In genomic region chr3:29718661-29719065, GRCh38 we compare ENCODE assay signal across 19 cellular contexts.
DNase-seq lines count a peak whose midpoint lies in the region; ATAC-seq and TF ChIP-seq lines count a peak whose summit lies in the region.
"Had no signal": no experiment of that assay in that cellular context is flagged by ENCODE, and none has a peak within 500 bp of the region (broad histone marks: within the 10 kb centered on the region; RNA-seq: fewer than 3 reads in every experiment).

No MANE protein-coding gene starts in this region.

- no peak overlapping the region for H3K14ac ChIP-seq in trophoblast cell (ENCODE audit: low read length)

- H3K27ac ChIP-seq in GM23248 (no peak overlapping the region), Panc1 (ENCODE audit: low read length) (peak overlapping the region; percentile 51; the same call in 1 of the 2 replicates), trophoblast cell (ENCODE audit: low read depth, low read length) (no peak overlapping the region)
- H3K27ac ChIP-seq: gastrocnemius medialis, psoas muscle, SK-N-MC had no signal

- DNase-seq in GM23248 (peak; percentile 17), Panc1 (ENCODE audit: low read depth, low spot score) (no peak), fibroblast of villous mesenchyme (ENCODE audit: low read depth) (peak; percentile 12), trophoblast cell (peak; percentile 57 to 71), RKO (ENCODE audit: low spot score) (no peak), NCI-H446 (lab: John Stamatoyannopoulos, UW) (no peak)
- DNase-seq: activated CD4-positive, alpha-beta T cell treated with anti-CD3 and anti-CD28 coated beads, Interleukin-2, amount 10 ng/mL, durations not matched to agents 24 days and 14 days; activated gamma-delta T cell treated with Interleukin-2 at 50 U/mL for 16 hours; COR-L47; EL; gastrocnemius medialis; NCI-H2029; NCI-H524; nephron progenitor cell; psoas muscle; stimulated activated naive CD8-positive, alpha-beta T cell treated with anti-CD3 and anti-CD28 coated beads, Interleukin-15, amount 100 ng/mL, for 72 hours had no signal

- H3K79me2 ChIP-seq in GM23248 (ENCODE audit: insufficient read depth) (peaks cover 23% of the 10 kb centered on the region; the same call in 1 of the 2 replicates), trophoblast cell (ENCODE audit: control insufficient read depth, insufficient read depth, low read length, poor library complexity) (no peaks in the 10 kb centered on the region)

- H3K4me2 ChIP-seq in GM23248 (ENCODE audit: unreplicated experiment) (no peak overlapping the region), trophoblast cell (ENCODE audit: low read length) (no peak overlapping the region)

- no peaks in the 10 kb centered on the region for H3F3A ChIP-seq in GM23248 (ENCODE audit: insufficient read depth)

- no peak overlapping the region for H3K4ac ChIP-seq in trophoblast cell (ENCODE audit: low read depth, low read length)

- H3K23ac ChIP-seq in trophoblast cell (ENCODE audit: low read length): no peak overlapping the region

- H4K8ac ChIP-seq in trophoblast cell (ENCODE audit: low read depth, low read length): no peak overlapping the region

- in situ Hi-C loops in GM23248 (cut with MboI) (no loop called here), Panc1 (cut with HindIII; ENCODE audit: low pct_unique_long_range_greater_than_20kb, low sequenced_read_pairs) (no loop called here)

- H2BK12ac ChIP-seq in trophoblast cell (ENCODE audit: low read length): no peak overlapping the region

- no peak overlapping the region for H2BK5ac ChIP-seq in trophoblast cell (ENCODE audit: low read depth, low read length, poor library complexity)

- no peak overlapping the region for H4K91ac ChIP-seq in trophoblast cell (ENCODE audit: low read depth, low read length)

- no peaks in the 10 kb centered on the region for H3K79me1 ChIP-seq in trophoblast cell (ENCODE audit: low read length)

- H2AK5ac ChIP-seq in trophoblast cell (ENCODE audit: low read length): no peak overlapping the region

- no peak for TF ChIP-seq CTCF in Panc1 (IDR thresholded peaks at IDR 0.05)
- no peak for TF ChIP-seq CTCF in fibroblast of villous mesenchyme (IDR thresholded peaks at IDR 0.05; ENCODE audit: insufficient read depth, low read depth, low read length)

- no peaks in the 10 kb centered on the region for H4K20me1 ChIP-seq in GM23248 (ENCODE audit: insufficient read depth)

- no peak overlapping the region for H2AFZ ChIP-seq in GM23248
- H2AFZ ChIP-seq in trophoblast cell (ENCODE audit: insufficient read depth, low read length, poor library complexity): no peak overlapping the region

- POLR2A ChIA-PET in Panc1 (lab: Charles Lee): no interaction called here

- H3K27me3 ChIP-seq in GM23248 (replicated peaks; ENCODE audit: insufficient read depth) (no peaks in the 10 kb centered on the region), Panc1 (ENCODE audit: control insufficient read depth, insufficient read depth, low read length) (no peaks in the 10 kb centered on the region), trophoblast cell (ENCODE audit: insufficient read depth, low read length) (no peaks in the 10 kb centered on the region)
- H3K27me3 ChIP-seq: gastrocnemius medialis had no signal

- no peaks in the 10 kb centered on the region for H3K9me2 ChIP-seq in GM23248 (ENCODE audit: insufficient read depth)

- H3K36me3 ChIP-seq in GM23248 (ENCODE audit: low read depth) (no peaks in the 10 kb centered on the region), Panc1 (ENCODE audit: control insufficient read depth, insufficient read depth, low read length) (no peaks in the 10 kb centered on the region), trophoblast cell (ENCODE audit: control insufficient read depth in 1 of 2, insufficient read depth in 2 of 2, low read length in 2 of 2) (no peaks in the 10 kb centered on the region)
- H3K36me3 ChIP-seq: gastrocnemius medialis had no signal

- ATAC-seq in Panc1 (peak; percentile 78), GM18867 (IDR thresholded peaks at IDR 0.05; ENCODE audit: unreplicated experiment) (no peak), HG03139 (IDR thresholded peaks at IDR 0.05; ENCODE audit: unreplicated experiment) (no peak)
- ATAC-seq: gastrocnemius medialis; stimulated activated naive CD8-positive, alpha-beta T cell treated with anti-CD3 and anti-CD28 coated beads, Interleukin-15, amount 100 ng/mL, for 72 hours had no signal

- no peak overlapping the region for H3K4me3 ChIP-seq in GM23248
- H3K4me3 ChIP-seq in Panc1 (ENCODE audit: low read depth in 2 of 2, low read length in 2 of 2): no peak overlapping the region
- no peak overlapping the region for H3K4me3 ChIP-seq in fibroblast of villous mesenchyme (ENCODE audit: low read depth, low read length)
- no peak overlapping the region for H3K4me3 ChIP-seq in trophoblast cell (ENCODE audit: low read depth, low read length)
- H3K4me3 ChIP-seq: gastrocnemius medialis, psoas muscle, SK-N-MC had no signal

- CTCF ChIA-PET in Panc1 (lab: Charles Lee): no interaction called here

- WGBS in GM23248 (ENCODE audit: low coverage in 1 of 2, low lambda C conversion rate in 2 of 2, missing lambda C conversion rate in 2 of 2), 2 experiments: 69 to 73% methylated on average over 3 of the region's 3 CpGs
- whole genome bisulfite sequencing in trophoblast cell (ENCODE audit: extremely low coverage, insufficient coverage, insufficient read length): no CpG with 5 or more reads among the region's 3 CpGs

- H3K9ac ChIP-seq in GM23248 (no peak overlapping the region), trophoblast cell (ENCODE audit: low read length) (no peak overlapping the region)

- H2BK120ac ChIP-seq in trophoblast cell (ENCODE audit: insufficient read depth, low read length, poor library complexity): no peak overlapping the region

- intact Hi-C loops in Panc1 (cut with micrococcal nuclease; ENCODE audit: unreplicated experiment): no loop called here

- no peak overlapping the region for H4K12ac ChIP-seq in trophoblast cell (ENCODE audit: low read depth, low read length)

- H3K9me3 ChIP-seq in GM23248 (ENCODE audit: low read depth): no peaks in the 10 kb centered on the region
- H3K9me3 ChIP-seq in Panc1 (ENCODE audit: control insufficient read depth, insufficient read depth, low read depth, low read length): no peaks in the 10 kb centered on the region
- H3K9me3 ChIP-seq in trophoblast cell (ENCODE audit: insufficient read depth, low read depth, low read length): no peaks in the 10 kb centered on the region
- H3K9me3 ChIP-seq: gastrocnemius medialis, psoas muscle had no signal

- no TSS peak for BruUV-seq in Panc1 (replicated peaks; lab: Mats Ljungman, UMichigan)

- H3K4me1 ChIP-seq in GM23248 (ENCODE audit: insufficient read depth) (0 out of 2 replicates have a peak, but pooled peaks cover 5% of the 10 kb centered on the region), Panc1 (ENCODE audit: control insufficient read depth, insufficient read depth, low read length) (peaks cover 3% of the 10 kb centered on the region), trophoblast cell (ENCODE audit: control insufficient read depth in 1 of 2, insufficient read depth in 2 of 2, low read length in 2 of 2) (no peaks in the 10 kb centered on the region)
- H3K4me1 ChIP-seq: gastrocnemius medialis, psoas muscle had no signal

- no peak overlapping the region for H3K18ac ChIP-seq in trophoblast cell (ENCODE audit: low read length)

Comparison
In these comparisons a context has a peak if more than half of its experiments do, and no peak if none do; other contexts are left out.
1. DNase-seq: peak in GM23248 (single experiment), fibroblast of villous mesenchyme (single experiment) and trophoblast cell (2 of 2); none in Panc1 (single experiment), RKO (single experiment) and NCI-H446 (0 of 2).